ENCODE assay signal across 8 cellular contexts in genomic region chr2:97645112-97645699, GRCh38. TPM values are rescaled to one million over a fixed set of nuclear protein-coding genes. Genes with fewer than 3 reads are reported as not detected.
A peak's percentile ranks its signal among the peaks of the same experiment; 100 is the strongest.
DNase-seq lines count a peak whose midpoint lies in the region; ATAC-seq and TF ChIP-seq lines count a peak whose summit lies in the region.

No MANE protein-coding gene starts in this region.

- intact Hi-C loops in right cardiac atrium (cut with DNase I): no loop called here
- intact Hi-C loops in gastrocnemius medialis (cut with DNase I; ENCODE audit: low total_unique reads): loop anchor here (2.0 to 10.0 kb wide), 2 partner anchors 50 to 52 kb away; no protein-coding TSS in a partner anchor

- no peaks in the 10 kb centered on the region for H4K20me1 ChIP-seq in KMS-11 (ENCODE audit: insufficient read depth)

- H3K27ac ChIP-seq in KMS-11: peak overlapping the region; percentile 25; the same call in 1 of the 2 replicates
- H3K27ac ChIP-seq in right cardiac atrium (ENCODE audit: low read length): peak overlapping the region; percentile 88
- H3K27ac ChIP-seq in gastrocnemius medialis: peak overlapping the region; percentile 90 to 98 (median 98)

- TF ChIP-seq POLR2A in gastrocnemius medialis (IDR thresholded peaks at IDR 0.05): no peak

- H3K79me2 ChIP-seq in KMS-11 (ENCODE audit: insufficient read depth, low read depth): peaks cover 14% of the 10 kb centered on the region

- peaks cover 33% of the 10 kb centered on the region for H3K4me1 Mint-ChIP-seq in activated T-cell treated with anti-CD3 and anti-CD28 coated beads, Interleukin-2, amount 50 U/mL, for 72 hours (ENCODE audit: low read depth)

- peak overlapping the region; percentile 99 for H3K4me2 ChIP-seq in KMS-11

- DNase-seq in GM10248 (ENCODE audit: extremely low spot score) (peak; percentile 29), right cardiac atrium (peak; percentile 53 to 80 (median 78)), gastrocnemius medialis (no peak), Ammon's horn (ENCODE audit: low spot score) (no peak)
- DNase-seq in activated T-cell treated with anti-CD3 and anti-CD28 coated beads, Interleukin-2, amount 50 U/mL, for 72 hours: peak in 1 of 2 donors; percentile 52
- no peak for DNase-seq in activated effector memory CD4-positive, alpha-beta T cell treated with Interleukin-2 at 50 U/mL for 16 hours

- ATAC-seq in GM21619 (IDR thresholded peaks at IDR 0.05; ENCODE audit: unreplicated experiment) (peak; percentile 31), right cardiac atrium (peak; percentile 64 to 70), gastrocnemius medialis (peak; percentile 17 to 51)
- peak; percentile 61 to 67 for ATAC-seq in activated T-cell treated with anti-CD3 and anti-CD28 coated beads, Interleukin-2, amount 50 U/mL, for 72 hours (replicated peaks in 1 of 2)

- WGBS in right cardiac atrium: 4% methylated on average over 19 of the region's 19 CpGs

- peak overlapping the region; percentile 90; the same call in 1 of the 2 replicates for H3K9ac ChIP-seq in KMS-11

- H3K4me3 ChIP-seq in KMS-11 (IDR thresholded peaks at IDR 0.05; ENCODE audit: insufficient read depth, low read depth, low read length) (no peak overlapping the region), right cardiac atrium (ENCODE audit: low read length) (peak overlapping the region; percentile 54), gastrocnemius medialis (peak overlapping the region; percentile 85 to 97 (median 94))

- H3K36me3 ChIP-seq in KMS-11 (ENCODE audit: insufficient read depth): 0 out of 2 replicates have a peak, but pooled peaks cover 4% of the 10 kb centered on the region
- peaks cover 0 to 33% of the 10 kb centered on the region in 2 donors for H3K36me3 ChIP-seq in gastrocnemius medialis

- no peaks in the 10 kb centered on the region for H3K27me3 Mint-ChIP-seq in activated T-cell treated with anti-CD3 and anti-CD28 coated beads, Interleukin-2, amount 50 U/mL, for 72 hours (ENCODE audit: low read depth)

- peak overlapping the region; percentile 99 for H2AFZ ChIP-seq in KMS-11 (ENCODE audit: low read depth)

- peak overlapping the region; percentile 90 for H3K4me3 Mint-ChIP-seq in activated T-cell treated with anti-CD3 and anti-CD28 coated beads, Interleukin-2, amount 50 U/mL, for 72 hours

- H3K9me3 ChIP-seq in right cardiac atrium (ENCODE audit: control insufficient read depth, low read length) (no peaks in the 10 kb centered on the region), gastrocnemius medialis (no peaks in the 10 kb centered on the region)

- H3K4me1 ChIP-seq in KMS-11 (ENCODE audit: low read depth, poor library complexity, severe bottlenecking): peaks cover 9% of the 10 kb centered on the region
- peaks cover 3% of the 10 kb centered on the region for H3K4me1 ChIP-seq in right cardiac atrium (ENCODE audit: control insufficient read depth, insufficient read depth, low read length)
- peaks cover 15% of the 10 kb centered on the region in 2 donors for H3K4me1 ChIP-seq in gastrocnemius medialis

- H3K27me3 ChIP-seq in KMS-11 (ENCODE audit: insufficient read depth, low read depth) (no peaks in the 10 kb centered on the region), right cardiac atrium (ENCODE audit: control insufficient read depth, insufficient read depth) (no peaks in the 10 kb centered on the region), gastrocnemius medialis (no peaks in the 10 kb centered on the region)

- TF ChIP-seq CTCF in GM10248 (IDR thresholded peaks at IDR 0.05; ENCODE audit: control extremely low read depth, extremely low read depth, low read depth, missing control alignments) (no peak), KMS-11 (conservative IDR thresholded peaks at IDR 0.05; ENCODE audit: low read depth, low read length) (no peak), gastrocnemius medialis (IDR thresholded peaks at IDR 0.05 in 4 of 5, conservative IDR thresholded peaks at IDR 0.05 in 1 of 5) (no peak)

- in situ Hi-C loops in gastrocnemius medialis (cut with MboI; ENCODE audit: low sequenced_read_pairs in 4 of 4): no loop called here

- peaks cover 11 to 24% of the 10 kb centered on the region in 2 donors for H3K36me3 Mint-ChIP-seq in activated T-cell treated with anti-CD3 and anti-CD28 coated beads, Interleukin-2, amount 50 U/mL, for 72 hours (ENCODE audit: insufficient read depth in 2 of 2)

- peak overlapping the region; percentile 96 for H3K27ac Mint-ChIP-seq in activated T-cell treated with anti-CD3 and anti-CD28 coated beads, Interleukin-2, amount 50 U/mL, for 72 hours

- CTCF ChIA-PET in GM10248 (lab: Yijun Ruan, JAX): interaction anchor here (1.4 to 8.1 kb wide), 6 partner anchors 17 to 54 kb away, joined by 3 to 60 read pairs (median 9); partner anchors contain the start of gene ACTR1B

- POLR2A ChIA-PET in GM10248 (lab: Yijun Ruan, JAX): interaction anchor here (0.7 to 1.9 kb wide), 6 partner anchors 12 to 31 kb away, joined by 3 to 29 read pairs (median 5); partner anchors contain the start of gene ACTR1B

- H3K9me3 Mint-ChIP-seq in activated T-cell treated with anti-CD3 and anti-CD28 coated beads, Interleukin-2, amount 50 U/mL, for 72 hours: no peaks in the 10 kb centered on the region

RNA-seq across cellular contexts. Expression of gene COX5B, which starts 0.7 kb away (rescaled TPM):
- total RNA-seq in activated T-cell treated with anti-CD3 and anti-CD28 coated beads, Interleukin-2, amount 50 U/mL, for 72 hours: 100 to 1,000 TPM; 175 to 181 TPM
- total RNA-seq in right cardiac atrium: 1,000 to 10,000 TPM in 3 of 4 donors, 100 to 1,000 TPM in 1; 893 to 1,145 (median 1,032) TPM
- 2,498 TPM for polyA plus RNA-seq in right cardiac atrium
- total RNA-seq in gastrocnemius medialis: 1,000 to 10,000 TPM in 3 of 4 donors, 100 to 1,000 TPM in 1; 742 to 1,417 (median 1,247) TPM

RNA-seq across cellular contexts. Expression of gene ACTR1B, which starts 18.6 kb away (rescaled TPM):
- total RNA-seq in activated T-cell treated with anti-CD3 and anti-CD28 coated beads, Interleukin-2, amount 50 U/mL, for 72 hours: 100 to 1,000 TPM; 123 to 129 TPM
- total RNA-seq in right cardiac atrium (10 to 100 TPM; 60.0 to 71.5 (median 65.7) TPM), gastrocnemius medialis (10 to 100 TPM; 53.5 to 76.1 (median 56.5) TPM)
- 57.4 TPM for polyA plus RNA-seq in right cardiac atrium

RNA-seq across cellular contexts. Expression of gene C2orf92, which starts 24.3 kb away (rescaled TPM):
- total RNA-seq in activated T-cell treated with anti-CD3 and anti-CD28 coated beads, Interleukin-2, amount 50 U/mL, for 72 hours: 10 to 100 TPM; 15.2 to 18.0 TPM
- 1 to 10 TPM; 3.8 to 8.3 (median 4.5) TPM for total RNA-seq in right cardiac atrium
- 7.4 TPM for polyA plus RNA-seq in right cardiac atrium
- total RNA-seq in gastrocnemius medialis: 1 to 10 TPM in 1 of 4 donors, under 1 TPM in 1, not detected in 2; 0.85 to 4.2 TPM

RNA-seq across cellular contexts. Expression of gene ANKRD36B, which starts 55.5 kb away (rescaled TPM):
- total RNA-seq in activated T-cell treated with anti-CD3 and anti-CD28 coated beads, Interleukin-2, amount 50 U/mL, for 72 hours: 10 to 100 TPM; 39.4 to 41.9 TPM
- total RNA-seq in right cardiac atrium (1 to 10 TPM; 7.5 to 9.3 (median 8.8) TPM), gastrocnemius medialis (1 to 10 TPM; 1.1 to 3.9 (median 2.2) TPM)
- 4.8 TPM for polyA plus RNA-seq in right cardiac atrium

Comparison
In these comparisons a context has a peak if more than half of its experiments do, and no peak if none do; other contexts are left out.
1. DNase-seq: peak in GM10248 (single experiment) and right cardiac atrium (3 of 3); none in gastrocnemius medialis (0 of 2), Ammon's horn (single experiment) and activated effector memory CD4-positive, alpha-beta T cell treated with Interleukin-2 at 50 U/mL for 16 hours (single experiment).
2. H3K27ac ChIP-seq: peak in every context shown above with its lines; median percentile 98 in gastrocnemius medialis; 88 in right cardiac atrium; 25 in KMS-11.
3. RNA of gene COX5B, which starts 0.7 kb away (total RNA-seq): 742 to 1,417 TPM in gastrocnemius medialis and 893 to 1,145 TPM in right cardiac atrium; 175 to 181 TPM in activated T-cell treated with anti-CD3 and anti-CD28 coated beads, Interleukin-2, amount 50 U/mL, for 72 hours; every median in the first group is over 4 times any median in the second.
4. Peak in every context shown above with its lines, with median percentiles within 50 percentile points of each other: ATAC-seq.